ENCODE assay signal across 8 cellular contexts in the genomic region with DNA sequence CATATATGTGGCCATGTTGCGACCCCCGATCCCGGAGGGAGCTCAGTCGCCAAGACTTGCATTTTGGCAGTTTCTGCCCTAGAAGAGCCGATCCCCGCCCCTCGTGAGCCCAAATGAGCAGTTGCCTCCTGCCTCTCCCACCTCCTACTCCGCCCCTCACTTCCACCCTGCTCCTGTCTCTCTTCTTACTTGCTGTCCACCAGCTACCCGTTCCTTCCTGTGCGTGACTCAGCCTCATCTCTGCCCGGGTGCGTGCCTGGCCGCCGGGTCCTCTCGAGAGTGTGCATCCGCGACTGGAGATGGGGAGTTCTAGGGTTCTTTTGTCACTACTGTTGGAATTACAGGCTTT. TPM values are rescaled to one million over a fixed set of nuclear protein-coding genes. Genes with fewer than 3 reads are reported as not detected.
A peak's percentile ranks its signal among the peaks of the same experiment; 100 is the strongest.
DNase-seq lines count a peak whose midpoint lies in the region; ATAC-seq and TF ChIP-seq lines count a peak whose summit lies in the region.

No MANE protein-coding gene starts in this region.

- H3K4me2 ChIP-seq in parathyroid adenoma (ENCODE audit: low read length) = peak overlapping the region; percentile 76

- H3K9ac ChIP-seq in parathyroid adenoma = peak overlapping the region; percentile 88

- peaks cover 16% of the 10 kb centered on the region for H3K4me1 ChIP-seq in parathyroid adenoma
- peaks cover 26 to 55% (median 37%) of the 10 kb centered on the region in 4 donors for H3K4me1 ChIP-seq in transverse colon

- H3K27me3 ChIP-seq in parathyroid adenoma (ENCODE audit: control insufficient read depth, insufficient read depth, low read length) = no peaks in the 10 kb centered on the region
- peaks cover 11% of the 10 kb centered on the region for H3K27me3 ChIP-seq in transverse colon

- H3K4me3 ChIP-seq in parathyroid adenoma (ENCODE audit: low read depth, low read length) = peak overlapping the region; percentile 88
- H3K4me3 ChIP-seq in transverse colon = peak overlapping the region; percentile 69 to 99 (median 98)

- peak; percentile 93 for ATAC-seq in SK-N-SH treated with all-trans-retinoic acid at 6 μM for 48 hours
- ATAC-seq in activated naive CD4-positive, alpha-beta T cell treated with anti-CD3 and anti-CD28 coated beads, Interleukin-2, amount 50 U/mL, for 72 hours = peak; percentile 86 to 93

- H3K4me1 Mint-ChIP-seq in Calu3 (ENCODE audit: low read depth, unreplicated experiment) = peaks cover 21% of the 10 kb centered on the region

- H3K79me2 ChIP-seq in parathyroid adenoma = peaks cover 36% of the 10 kb centered on the region

- no peaks in the 10 kb centered on the region for H3K9me3 ChIP-seq in parathyroid adenoma (ENCODE audit: control insufficient read depth, low read length)
- H3K9me3 ChIP-seq in transverse colon = no peaks in the 10 kb centered on the region

- in situ Hi-C loops in transverse colon (cut with MboI; ENCODE audit: low pct_ligation_motif_present in 1 of 4, low pct_unique_long_range_greater_than_20kb in 1 of 4, low sequenced_read_pairs in 3 of 4) = no loop called here

- no peak for TF ChIP-seq EP300 in transverse colon (IDR thresholded peaks at IDR 0.05; ENCODE audit: low read depth)

- CTCF ChIA-PET in Calu3 (lab: Charles Lee) = interaction anchor here (0.6 kb wide), 1 partner anchor 420 kb away, joined by 4 read pairs; no protein-coding TSS in a partner anchor

- H3K4me3 Mint-ChIP-seq in Calu3 (ENCODE audit: low read depth, unreplicated experiment) = peak overlapping the region; percentile 97

- H3K36me3 ChIP-seq in parathyroid adenoma (ENCODE audit: control insufficient read depth, insufficient read depth, low read length) (no peaks in the 10 kb centered on the region), transverse colon (peaks cover 0 to 9% (median 0%) of the 10 kb centered on the region in 4 donors)

- H3K27ac ChIP-seq in parathyroid adenoma (peak overlapping the region; percentile 50), transverse colon (peak overlapping the region; percentile 84 to 93 (median 90))

- WGBS in transverse colon (ENCODE audit: low coverage in 1 of 2), 2 donors = 0% methylated on average over 3 to 17 of the region's 17 CpGs

- peak overlapping the region; percentile 96 for H2AFZ ChIP-seq in parathyroid adenoma

- TF ChIP-seq CTCF in Calu3 (IDR thresholded peaks at IDR 0.05; ENCODE audit: unreplicated experiment) (no peak), GM20000 (IDR thresholded peaks at IDR 0.05; ENCODE audit: extremely low read depth, missing control alignments) (no peak), parathyroid adenoma (IDR thresholded peaks at IDR 0.05) (no peak), transverse colon (IDR thresholded peaks at IDR 0.05) (no peak)

- TF ChIP-seq POLR2A in transverse colon (IDR thresholded peaks at IDR 0.05) = no peak

- intact Hi-C loops in Calu3 (cut with micrococcal nuclease; ENCODE audit: unreplicated experiment) = no loop called here
- intact Hi-C loops in head of caudate nucleus (cut with DNase I) = no loop called here
- intact Hi-C loops in transverse colon (cut with DNase I; ENCODE audit: low total_unique reads) = no loop called here

- H3K27ac Mint-ChIP-seq in Calu3 (ENCODE audit: unreplicated experiment) = peak overlapping the region; percentile 92
- H3K27ac Mint-ChIP-seq in activated naive CD4-positive, alpha-beta T cell treated with anti-CD3 and anti-CD28 coated beads, Interleukin-2, amount 50 U/mL, for 72 hours = peak overlapping the region; percentile 98 to 99

- peak; percentile 65 for DNase-seq in Calu3
- peak; percentile 78 for DNase-seq in GM20000 (ENCODE audit: low spot score)
- peak; percentile 57 for DNase-seq in HS-27A (ENCODE audit: low read depth)
- peak; percentile 70 to 84 for DNase-seq in activated naive CD4-positive, alpha-beta T cell treated with anti-CD3 and anti-CD28 coated beads, Interleukin-2, amount 50 U/mL, for 72 hours (ENCODE audit: low spot score in 2 of 2)
- DNase-seq in head of caudate nucleus = peak in 40 of 42 donors; percentile 7 to 71 (median 38)
- peak; percentile 63 for DNase-seq in transverse colon

- no peaks in the 10 kb centered on the region for H3K9me3 Mint-ChIP-seq in Calu3 (ENCODE audit: low read depth, unreplicated experiment)
- H3K9me3 Mint-ChIP-seq in activated naive CD4-positive, alpha-beta T cell treated with anti-CD3 and anti-CD28 coated beads, Interleukin-2, amount 50 U/mL, for 72 hours = peaks cover 8% of the 10 kb centered on the region in 2 donors

- H3K36me3 Mint-ChIP-seq in Calu3 (ENCODE audit: insufficient read depth, unreplicated experiment) = peaks cover 24% of the 10 kb centered on the region
- H3K36me3 Mint-ChIP-seq in activated naive CD4-positive, alpha-beta T cell treated with anti-CD3 and anti-CD28 coated beads, Interleukin-2, amount 50 U/mL, for 72 hours = peaks cover 33 to 47% of the 10 kb centered on the region in 2 donors

- no TSS peak for BruUV-seq in Calu3 (replicated peaks; lab: Mats Ljungman, UMichigan)

- no peaks in the 10 kb centered on the region for H3K27me3 Mint-ChIP-seq in Calu3 (ENCODE audit: unreplicated experiment)

TF ChIP-seq in SK-N-SH treated with all-trans-retinoic acid at 6 μM for 48 hours, 23 proteins besides CTCF, POLR2A, EP300 and RAD21 (continues in another document):
- TF ChIP-seq RARB (CRISPR knock-in tag; IDR thresholded peaks at IDR 0.05) (no peak), ZNF8 (CRISPR knock-in tag; IDR thresholded peaks at IDR 0.05) (no peak), ZNF70 (CRISPR knock-in tag; IDR thresholded peaks at IDR 0.05) (no peak), GLIS3 (CRISPR knock-in tag; IDR thresholded peaks at IDR 0.05) (no peak), ESRRG (CRISPR knock-in tag; IDR thresholded peaks at IDR 0.05) (no peak), ZNF565 (CRISPR knock-in tag; conservative IDR thresholded peaks at IDR 0.05; ENCODE audit: low read depth) (no peak)
- TF ChIP-seq, protein P1, sequence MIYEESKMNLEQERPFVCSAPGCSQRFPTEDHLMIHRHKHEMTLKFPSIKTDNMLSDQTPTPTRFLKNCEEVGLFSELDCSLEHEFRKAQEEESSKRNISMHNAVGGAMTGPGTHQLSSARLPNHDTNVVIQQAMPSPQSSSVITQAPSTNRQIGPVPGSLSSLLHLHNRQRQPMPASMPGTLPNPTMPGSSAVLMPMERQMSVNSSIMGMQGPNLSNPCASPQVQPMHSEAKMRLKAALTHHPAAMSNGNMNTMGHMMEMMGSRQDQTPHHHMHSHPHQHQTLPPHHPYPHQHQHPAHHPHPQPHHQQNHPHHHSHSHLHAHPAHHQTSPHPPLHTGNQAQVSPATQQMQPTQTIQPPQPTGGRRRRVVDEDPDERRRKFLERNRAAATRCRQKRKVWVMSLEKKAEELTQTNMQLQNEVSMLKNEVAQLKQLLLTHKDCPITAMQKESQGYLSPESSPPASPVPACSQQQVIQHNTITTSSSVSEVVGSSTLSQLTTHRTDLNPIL (CRISPR knock-in tag; IDR thresholded peaks at IDR 0.05; ENCODE audit: low read depth) = no peak
- TF ChIP-seq, protein P2, sequence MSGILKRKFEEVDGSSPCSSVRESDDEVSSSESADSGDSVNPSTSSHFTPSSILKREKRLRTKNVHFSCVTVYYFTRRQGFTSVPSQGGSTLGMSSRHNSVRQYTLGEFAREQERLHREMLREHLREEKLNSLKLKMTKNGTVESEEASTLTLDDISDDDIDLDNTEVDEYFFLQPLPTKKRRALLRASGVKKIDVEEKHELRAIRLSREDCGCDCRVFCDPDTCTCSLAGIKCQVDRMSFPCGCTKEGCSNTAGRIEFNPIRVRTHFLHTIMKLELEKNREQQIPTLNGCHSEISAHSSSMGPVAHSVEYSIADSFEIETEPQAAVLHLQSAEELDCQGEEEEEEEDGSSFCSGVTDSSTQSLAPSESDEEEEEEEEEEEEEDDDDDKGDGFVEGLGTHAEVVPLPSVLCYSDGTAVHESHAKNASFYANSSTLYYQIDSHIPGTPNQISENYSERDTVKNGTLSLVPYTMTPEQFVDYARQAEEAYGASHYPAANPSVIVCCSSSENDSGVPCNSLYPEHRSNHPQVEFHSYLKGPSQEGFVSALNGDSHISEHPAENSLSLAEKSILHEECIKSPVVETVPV (CRISPR knock-in tag; IDR thresholded peaks at IDR 0.05) = no peak
- TF ChIP-seq, protein P3, sequence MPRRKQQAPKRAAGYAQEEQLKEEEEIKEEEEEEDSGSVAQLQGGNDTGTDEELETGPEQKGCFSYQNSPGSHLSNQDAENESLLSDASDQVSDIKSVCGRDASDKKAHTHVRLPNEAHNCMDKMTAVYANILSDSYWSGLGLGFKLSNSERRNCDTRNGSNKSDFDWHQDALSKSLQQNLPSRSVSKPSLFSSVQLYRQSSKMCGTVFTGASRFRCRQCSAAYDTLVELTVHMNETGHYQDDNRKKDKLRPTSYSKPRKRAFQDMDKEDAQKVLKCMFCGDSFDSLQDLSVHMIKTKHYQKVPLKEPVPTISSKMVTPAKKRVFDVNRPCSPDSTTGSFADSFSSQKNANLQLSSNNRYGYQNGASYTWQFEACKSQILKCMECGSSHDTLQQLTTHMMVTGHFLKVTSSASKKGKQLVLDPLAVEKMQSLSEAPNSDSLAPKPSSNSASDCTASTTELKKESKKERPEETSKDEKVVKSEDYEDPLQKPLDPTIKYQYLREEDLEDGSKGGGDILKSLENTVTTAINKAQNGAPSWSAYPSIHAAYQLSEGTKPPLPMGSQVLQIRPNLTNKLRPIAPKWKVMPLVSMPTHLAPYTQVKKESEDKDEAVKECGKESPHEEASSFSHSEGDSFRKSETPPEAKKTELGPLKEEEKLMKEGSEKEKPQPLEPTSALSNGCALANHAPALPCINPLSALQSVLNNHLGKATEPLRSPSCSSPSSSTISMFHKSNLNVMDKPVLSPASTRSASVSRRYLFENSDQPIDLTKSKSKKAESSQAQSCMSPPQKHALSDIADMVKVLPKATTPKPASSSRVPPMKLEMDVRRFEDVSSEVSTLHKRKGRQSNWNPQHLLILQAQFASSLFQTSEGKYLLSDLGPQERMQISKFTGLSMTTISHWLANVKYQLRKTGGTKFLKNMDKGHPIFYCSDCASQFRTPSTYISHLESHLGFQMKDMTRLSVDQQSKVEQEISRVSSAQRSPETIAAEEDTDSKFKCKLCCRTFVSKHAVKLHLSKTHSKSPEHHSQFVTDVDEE (CRISPR knock-in tag; IDR thresholded peaks at IDR 0.05) = no peak

RNA-seq across cellular contexts. Expression of gene GPATCH2L, which starts 0.6 kb away (rescaled TPM):
- 53.8 and 62.4 TPM in 2 replicates for total RNA-seq in Calu3 (2022)
- 10 to 100 TPM; 58.3 to 75.9 TPM for total RNA-seq in activated naive CD4-positive, alpha-beta T cell treated with anti-CD3 and anti-CD28 coated beads, Interleukin-2, amount 50 U/mL, for 72 hours
- 100 to 1,000 TPM in 1 of 4 donors, 10 to 100 TPM in 3; 42.3 to 180 (median 60.9) TPM for total RNA-seq in transverse colon

Comparison
In these comparisons a context has a peak if more than half of its experiments do, and no peak if none do; other contexts are left out.
1. Peak in every context shown above with its lines: DNase-seq, ATAC-seq, H3K4me3 ChIP-seq and H3K27ac ChIP-seq.